ENCODE assay signal across 8 cellular contexts in the genomic region with DNA sequence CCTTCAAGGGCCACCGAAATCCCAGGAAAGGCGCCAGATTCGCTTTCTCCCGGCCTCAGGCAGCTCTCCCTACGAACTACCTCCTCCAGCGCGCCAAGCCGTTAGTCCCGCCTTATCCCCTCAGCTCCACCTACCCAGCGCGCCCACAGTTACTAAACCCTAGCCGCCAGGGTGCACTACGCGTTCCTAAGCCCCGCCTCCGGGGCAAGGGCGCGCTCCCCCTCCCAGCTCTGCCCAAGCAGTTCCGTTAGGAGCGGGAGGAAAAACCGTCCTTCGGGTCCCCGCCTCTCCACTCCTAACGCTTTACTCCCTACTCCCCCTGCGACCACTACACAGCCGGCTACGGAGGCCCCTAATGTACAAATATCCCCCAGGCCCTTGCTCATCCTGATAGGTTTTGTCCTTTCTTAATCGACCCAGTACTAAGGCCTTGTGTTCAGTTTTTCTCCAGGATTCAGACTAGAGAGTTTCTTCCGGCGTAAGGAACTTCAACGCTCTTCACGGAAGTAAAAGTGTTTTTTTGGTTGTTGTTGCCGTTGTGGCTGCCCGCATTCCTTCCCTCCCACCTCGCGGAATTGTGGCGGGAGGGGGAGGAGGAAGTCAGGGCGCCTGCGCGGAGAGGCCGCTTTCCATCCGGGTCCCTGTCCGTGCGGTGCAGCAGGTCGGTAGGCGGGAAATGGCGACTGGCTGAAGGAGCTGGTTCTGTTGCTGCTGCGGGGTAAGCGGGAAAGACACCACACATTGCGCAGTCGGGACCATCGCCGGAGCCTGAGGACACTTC. TPM values are rescaled to one million over a fixed set of nuclear protein-coding genes. Genes with fewer than 3 reads are reported as not detected.
A peak's percentile ranks its signal among the peaks of the same experiment; 100 is the strongest.
DNase-seq lines count a peak whose midpoint lies in the region; ATAC-seq and TF ChIP-seq lines count a peak whose summit lies in the region.

CTDSPL2 (plus strand) TSS at position 655 of the 781 bp plus-strand sequence. CDS start 31,386 bp downstream, outside the sequence.

- peak; percentile 98 for ATAC-seq in stimulated activated naive CD8-positive, alpha-beta T cell treated with anti-CD3 and anti-CD28 coated beads, Interleukin-15, amount 100 ng/mL, for 72 hours

- peaks cover 7% of the 10 kb centered on the region for H3K4me1 ChIP-seq in HAP-1

- in situ Hi-C loops in HAP-1 (cut with MboI; ENCODE audit: low sequenced_read_pairs): no loop called here

- TF ChIP-seq CTCF in fibroblast of the aortic adventitia (IDR thresholded peaks at IDR 0.05; ENCODE audit: insufficient read depth, low read length) (peak; percentile 38), nephron progenitor cell (IDR thresholded peaks at IDR 0.05) (no peak)

- H3K4me3 ChIP-seq in HAP-1 (peak within 1 kb of the TSS; percentile 86), MG63 (peak within 1 kb of the TSS; percentile 88), fibroblast of the aortic adventitia (ENCODE audit: low read depth, low read length) (peak within 1 kb of the TSS; percentile 97)

- H3K9me3 ChIP-seq in HAP-1 (no peaks in the 10 kb centered on the region), MG63 (no peaks in the 10 kb centered on the region)

- H3K27me3 ChIP-seq in HAP-1 (ENCODE audit: low read depth): no peaks in the 10 kb centered on the region
- H3K27me3 ChIP-seq in MG63: no peaks in the 10 kb centered on the region

- DNase-seq in GDM1 (lab: John Stamatoyannopoulos, UW) (peak; percentile 99), HAP-1 (ENCODE audit: low spot score in 2 of 2) (peak; percentile 98 to 99), MG63 (peak; percentile 99), SHP77 treated with DMSO at 0.1 percent for 48 hours (lab: John Stamatoyannopoulos, UW) (peak; percentile 96), fibroblast of the aortic adventitia (ENCODE audit: low read depth) (peak; percentile 99), nephron progenitor cell (peak; percentile 95)
- DNase-seq in activated effector memory CD4-positive, alpha-beta T cell treated with anti-CD3 and anti-CD28 coated beads, Interleukin-2, amount 50 U/mL, for 16 hours: peak; percentile 98
- DNase-seq in stimulated activated naive CD8-positive, alpha-beta T cell treated with anti-CD3 and anti-CD28 coated beads, Interleukin-15, amount 100 ng/mL, for 72 hours: peak; percentile 93 to 95

- H3K4me3 Mint-ChIP-seq in nephron progenitor cell: peak within 1 kb of the TSS; percentile 93
- peak within 1 kb of the TSS; percentile 93 to 98 for H3K4me3 Mint-ChIP-seq in stimulated activated naive CD8-positive, alpha-beta T cell treated with anti-CD3 and anti-CD28 coated beads, Interleukin-15, amount 100 ng/mL, for 72 hours

- no peaks in the 10 kb centered on the region for H3K9me3 Mint-ChIP-seq in nephron progenitor cell
- H3K9me3 Mint-ChIP-seq in stimulated activated naive CD8-positive, alpha-beta T cell treated with anti-CD3 and anti-CD28 coated beads, Interleukin-15, amount 100 ng/mL, for 72 hours: no peaks in the 10 kb centered on the region

- peaks cover 24% of the 10 kb centered on the region for H3K36me3 Mint-ChIP-seq in nephron progenitor cell (ENCODE audit: low read depth)

- H3K4me1 Mint-ChIP-seq in nephron progenitor cell: peaks cover 28% of the 10 kb centered on the region
- H3K4me1 Mint-ChIP-seq in stimulated activated naive CD8-positive, alpha-beta T cell treated with anti-CD3 and anti-CD28 coated beads, Interleukin-15, amount 100 ng/mL, for 72 hours: peaks cover 48% of the 10 kb centered on the region

- H3K27ac Mint-ChIP-seq in nephron progenitor cell: peak within 1 kb of the TSS; percentile 100
- H3K27ac Mint-ChIP-seq in stimulated activated naive CD8-positive, alpha-beta T cell treated with anti-CD3 and anti-CD28 coated beads, Interleukin-15, amount 100 ng/mL, for 72 hours: peak within 1 kb of the TSS; percentile 94 to 100

- H3K27me3 Mint-ChIP-seq in nephron progenitor cell (ENCODE audit: low read depth, poor library complexity): peaks cover 6% of the 10 kb centered on the region
- H3K27me3 Mint-ChIP-seq in stimulated activated naive CD8-positive, alpha-beta T cell treated with anti-CD3 and anti-CD28 coated beads, Interleukin-15, amount 100 ng/mL, for 72 hours: no peaks in the 10 kb centered on the region

- peaks cover 7% of the 10 kb centered on the region for H3K36me3 ChIP-seq in HAP-1 (replicated peaks)
- peaks cover 3% of the 10 kb centered on the region; the same call in 1 of the 2 replicates for H3K36me3 ChIP-seq in MG63

RNA-seq across cellular contexts. Expression of gene CTDSPL2, which starts in this region (rescaled TPM):
- total RNA-seq in MG63 (2014; rRNA removed; shearing (Covaris generic); ENCODE audit: low replicate concordance): 47.2 and 60.3 TPM in 2 replicates
- total RNA-seq in fibroblast of the aortic adventitia (ENCODE audit: low replicate concordance): 17.6 and 108 TPM in 2 replicates

Comparison
In these comparisons a context has a peak if more than half of its experiments do, and no peak if none do; other contexts are left out.
1. Peak in every context shown above with its lines: DNase-seq, ATAC-seq and H3K4me3 ChIP-seq.